35 cellular contexts compared by ENCODE assay signal in genomic region chr7:70578131-70578530, GRCh38.
"Had no signal": no experiment of that assay in that cellular context is flagged by ENCODE, and none has a peak within 500 bp of the region (broad histone marks: within the 10 kb centered on the region; RNA-seq: fewer than 3 reads in every experiment).

No MANE protein-coding gene starts in this region.

- H3K9ac ChIP-seq: KMS-11 had no signal

- DNase-seq: Karpas-422, Kasumi-1, MG63, MM.1S, MV-4-11, NCI-H1048, NCI-H1092, NCI-H1092 treated with DMSO at 0.1 percent for 48 hours, NCI-H1105, NCI-H1105 treated with DMSO at 0.1 percent for 48 hours, NCI-H1417, NCI-H1417 treated with DMSO at 0.1 percent for 48 hours, NCI-H1436, NCI-H1436 treated with DMSO at 0.1 percent for 48 hours, NCI-H146, NCI-H1694, NCI-H1694 treated with DMSO at 0.1 percent for 48 hours, NCI-H187, NCI-H187 treated with DMSO at 0.1 percent for 48 hours, NCI-H1930, NCI-H2029, NCI-H2029 treated with DMSO at 0.1 percent for 48 hours, NCI-H2081, NCI-H2081 treated with DMSO at 0.1 percent for 48 hours, NCI-H2107, NCI-H2171, NCI-H2171 treated with DMSO at 0.1 percent for 48 hours, NCI-H2227 treated with DMSO at 0.1 percent for 48 hours, NCI-H226, NCI-H345, NCI-H446, NCI-H446 treated with DMSO at 0.1 percent for 48 hours, NCI-H510A, NCI-H510A treated with DMSO at 0.1 percent for 48 hours had no signal

- H3K9me3 ChIP-seq: MG63 had no signal

- H3K4me3 ChIP-seq: MG63 had no signal

- H3K27me3 ChIP-seq: MG63 had no signal

- H3K27ac ChIP-seq: KMS-11 had no signal

- H3K4me2 ChIP-seq: KMS-11 had no signal

- H3K36me3 ChIP-seq: MG63 had no signal
